ENCODE assay signal across 22 cellular contexts in the genomic region with DNA sequence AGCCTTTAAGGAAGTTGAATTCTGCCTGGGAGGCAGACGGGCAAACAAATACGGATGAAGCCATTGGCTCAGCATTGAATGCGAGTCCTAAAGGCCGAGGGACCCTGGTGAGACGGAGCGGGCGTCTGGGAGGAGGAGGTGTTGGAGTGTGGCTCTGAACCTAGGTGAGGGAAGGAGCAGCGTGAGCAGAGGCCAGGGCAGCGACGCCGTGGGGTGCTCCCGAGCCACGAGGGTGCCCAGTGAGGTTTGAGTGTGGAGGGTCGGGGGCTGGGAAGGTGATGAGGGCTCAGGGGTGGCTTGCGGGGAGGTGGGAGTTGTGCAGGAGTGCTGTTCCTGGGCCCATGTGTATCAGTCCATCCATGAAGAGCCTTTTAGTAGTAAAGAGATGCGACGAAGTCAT. TPM values are rescaled to one million over a fixed set of nuclear protein-coding genes. Genes with fewer than 3 reads are reported as not detected.
DNase-seq lines count a peak whose midpoint lies in the region; ATAC-seq and TF ChIP-seq lines count a peak whose summit lies in the region.
"Had no signal": no experiment of that assay in that cellular context is flagged by ENCODE, and none has a peak within 500 bp of the region (broad histone marks: within the 10 kb centered on the region; RNA-seq: fewer than 3 reads in every experiment).

No MANE protein-coding gene starts in this region.

- H3K36me3 ChIP-seq in HEK293 (ENCODE audit: control insufficient read depth in 2 of 2, insufficient read depth in 1 of 2, low read length in 2 of 2) (no peaks in the 10 kb centered on the region), lower lobe of right lung (no peaks in the 10 kb centered on the region), spleen (no peaks in the 10 kb centered on the region), left lung (no peaks in the 10 kb centered on the region)
- H3K36me3 ChIP-seq: SJCRH30 had no signal

- WGBS in spleen, 5 donors: 89 to 95% (median 93%) methylated on average over 17 of the region's 17 CpGs

- POLR2A ChIA-PET in HEK293 (lab: Yijun Ruan, JAX): no interaction called here

- no peaks in the 10 kb centered on the region for H3K9me3 ChIP-seq in HEK293 (ENCODE audit: control insufficient read depth, insufficient read depth, low read depth, low read length)
- H3K9me3 ChIP-seq in lower lobe of right lung: no peaks in the 10 kb centered on the region
- H3K9me3 ChIP-seq in spleen: no peaks in the 10 kb centered on the region
- H3K9me3 ChIP-seq in left lung: no peaks in the 10 kb centered on the region
- H3K9me3 ChIP-seq: Caco-2, SJCRH30 had no signal

- H3K27ac ChIP-seq in HEK293 (ENCODE audit: extremely low read depth, low read depth, low read length) (no peak overlapping the region), cingulate gyrus (ENCODE audit: low read depth, low read length) (peak overlapping the region; percentile 49), lower lobe of right lung (peak overlapping the region; percentile 56), spleen (no peak overlapping the region), left lung (peak overlapping the region in 1 of 2 donors; percentile 13)
- H3K27ac ChIP-seq: SJCRH30 had no signal

- DNase-seq in lower lobe of right lung (no peak), spleen (peak; percentile 41), DMS79 treated with DMSO at 0.1 percent for 48 hours (lab: John Stamatoyannopoulos, UW) (no peak), left lung (no peak), GM03348 (ENCODE audit: low spot score) (no peak)
- DNase-seq: Caco-2; CD4-positive, alpha-beta memory T cell; DMS 273 treated with DMSO at 0.1 percent for 48 hours; DND-41; Karpas-422; MV-4-11; NCI-H1694; NCI-H2081 treated with DMSO at 0.1 percent for 48 hours; NCI-H2171 treated with DMSO at 0.1 percent for 48 hours; NCI-H526; OCI-M1; SJCRH30 had no signal

- no peaks in the 10 kb centered on the region for H3K27me3 ChIP-seq in lower lobe of right lung (ENCODE audit: low read depth)
- peaks cover 0 to 6% (median 0%) of the 10 kb centered on the region in 7 donors for H3K27me3 ChIP-seq in spleen (replicated peaks in 1 of 7)
- no peaks in the 10 kb centered on the region for H3K27me3 ChIP-seq in left lung

- H3K4me3 ChIP-seq in HEK293 (ENCODE audit: low read depth, low read length): no peak overlapping the region
- H3K4me3 ChIP-seq in lower lobe of right lung: no peak overlapping the region
- no peak overlapping the region for H3K4me3 ChIP-seq in spleen
- no peak overlapping the region for H3K4me3 ChIP-seq in left lung
- H3K4me3 ChIP-seq: GM23338, SJCRH30 had no signal

- intact Hi-C loops in lower lobe of right lung (cut with DNase I) (no loop called here), spleen (cut with DNase I; ENCODE audit: low total_unique reads) (no loop called here), left lung (cut with DNase I) (no loop called here)

- no peak for TF ChIP-seq CTCF in HEK293 (tag by site-specific recombination; IDR thresholded peaks at IDR 0.05)
- TF ChIP-seq CTCF in lower lobe of right lung (IDR thresholded peaks at IDR 0.05): no peak
- no peak for TF ChIP-seq CTCF in spleen (IDR thresholded peaks at IDR 0.05 in 8 of 11, conservative IDR thresholded peaks at IDR 0.05 in 3 of 11)
- no peak for TF ChIP-seq CTCF in left lung (IDR thresholded peaks at IDR 0.05)

- CTCF ChIA-PET in HEK293 (lab: Yijun Ruan, JAX): no interaction called here

- no peak for TF ChIP-seq POLR2A in spleen (IDR thresholded peaks at IDR 0.05)

- ATAC-seq in lower lobe of right lung: no peak
- ATAC-seq in GM21619 (IDR thresholded peaks at IDR 0.05; ENCODE audit: unreplicated experiment): no peak
- ATAC-seq in left lung: no peak
- ATAC-seq: GM23338, HCT116 had no signal

- peaks cover 4% of the 10 kb centered on the region; the same call in 1 of the 2 replicates for H3K4me1 ChIP-seq in HEK293 (ENCODE audit: control insufficient read depth, insufficient read depth, low read length)
- H3K4me1 ChIP-seq in lower lobe of right lung: peaks cover 29% of the 10 kb centered on the region
- H3K4me1 ChIP-seq in spleen: peaks cover 0 to 55% (median 21%) of the 10 kb centered on the region in 6 donors
- peaks cover 0 to 7% of the 10 kb centered on the region in 2 donors for H3K4me1 ChIP-seq in left lung
- H3K4me1 ChIP-seq: Caco-2, SJCRH30 had no signal

TF ChIP-seq in HEK293, 187 proteins besides CTCF, POLR2A, EP300 and RAD21:
- TF ChIP-seq ZNF600 (tag by site-specific recombination; IDR thresholded peaks at IDR 0.05): 0 out of 2 replicates have a peak, but pooled peaks have one; percentile 24
- no peak for TF ChIP-seq ZNF174 (tag by site-specific recombination; IDR thresholded peaks at IDR 0.05)

RNA-seq across cellular contexts. Expression of gene CORO2B, which starts 17.0 kb away (rescaled TPM):
- total RNA-seq in lower lobe of right lung (6.8 TPM), spleen (1 to 10 TPM; 1.5 to 8.8 (median 4.5) TPM), left lung (1 to 10 TPM; 3.0 to 3.5 TPM)
- polyA plus RNA-seq in spleen: 1 to 10 TPM in 2 of 3 donors, under 1 TPM in 1; 0.93 to 2.4 (median 1.2) TPM
- total RNA-seq: CD4-positive, alpha-beta memory T cell; SJCRH30 had no signal
- polyA plus RNA-seq: CD4-positive, alpha-beta memory T cell had no signal

Comparison
In these comparisons a context has a peak if more than half of its experiments do, and no peak if none do; other contexts are left out.
1. H3K27ac ChIP-seq: peak in cingulate gyrus (single experiment) and lower lobe of right lung (single experiment); none in HEK293 (single experiment) and spleen (0 of 8).